In genomic region chr12:67222302-67222701, GRCh38 we compare ENCODE assay signal across 8 cellular contexts. TPM values are rescaled to one million over a fixed set of nuclear protein-coding genes. Genes with fewer than 3 reads are reported as not detected.
DNase-seq lines count a peak whose midpoint lies in the region; ATAC-seq and TF ChIP-seq lines count a peak whose summit lies in the region.

No MANE protein-coding gene starts in this region.

- CTCF ChIA-PET in WTC11 (lab: Charles Lee) = interaction anchor here (0.6 to 3.3 kb wide), 24 partner anchors 9 to 512 kb away, joined by 3 to 44 read pairs (median 4); partner anchors contain the start of gene CAND1

- H3K27ac Mint-ChIP-seq in WTC11 = no peak overlapping the region
- no peak overlapping the region for H3K27ac Mint-ChIP-seq in immature natural killer cell

- H3K4me3 Mint-ChIP-seq in WTC11 = no peak overlapping the region
- no peak overlapping the region for H3K4me3 Mint-ChIP-seq in immature natural killer cell

- ATAC-seq in WTC11 = peak; percentile 73
- no peak for ATAC-seq in GM21360 (IDR thresholded peaks at IDR 0.05; ENCODE audit: unreplicated experiment)
- ATAC-seq in GM18505 (IDR thresholded peaks at IDR 0.05; ENCODE audit: unreplicated experiment) = no peak

- H3K27me3 Mint-ChIP-seq in WTC11 (ENCODE audit: low read depth) (peaks cover under 1% of the 10 kb centered on the region; the same call in 1 of the 2 replicates), immature natural killer cell (ENCODE audit: low read depth in 3 of 3) (peaks cover 0 to 9% (median 8%) of the 10 kb centered on the region in 3 donors)

- H3K9me3 Mint-ChIP-seq in WTC11 = 0 out of 2 replicates have a peak, but pooled peaks cover 3% of the 10 kb centered on the region
- H3K9me3 Mint-ChIP-seq in immature natural killer cell = peaks cover 0 to 2% (median under 1%) of the 10 kb centered on the region in 6 donors

- H3K4me1 Mint-ChIP-seq in WTC11 (peaks cover 7% of the 10 kb centered on the region), immature natural killer cell (no peaks in the 10 kb centered on the region)

- peak; percentile 0 for DNase-seq in DMS153 (lab: John Stamatoyannopoulos, UW)
- peak; percentile 26 to 55 for DNase-seq in Kasumi-1 (lab: John Stamatoyannopoulos, UW)
- no peak for DNase-seq in WTC11 (ENCODE audit: low spot score)
- DNase-seq in medulla oblongata (ENCODE audit: extremely low spot score) = peak; percentile 33
- DNase-seq in GM19240 (ENCODE audit: insufficient read length, low spot score) = no peak
- DNase-seq in immature natural killer cell = no peak

- TF ChIP-seq CTCF in WTC11 (IDR thresholded peaks at IDR 0.05) = no peak

- no peaks in the 10 kb centered on the region for H3K36me3 Mint-ChIP-seq in WTC11
- no peaks in the 10 kb centered on the region for H3K36me3 Mint-ChIP-seq in immature natural killer cell

- POLR2A ChIA-PET in WTC11 (lab: Charles Lee) = no interaction called here

- TF ChIP-seq POLR2A in GM18505 (IDR thresholded peaks at IDR 0.05; ENCODE audit: borderline replicate concordance, extremely low read depth, insufficient read depth, insufficient read length) = no peak

TF ChIP-seq in WTC11, 78 proteins besides CTCF, POLR2A, EP300 and RAD21:
- TF ChIP-seq MXD4 (CRISPR knock-in tag; IDR thresholded peaks at IDR 0.05; ENCODE audit: borderline replicate concordance) (no peak), TCF7 (CRISPR knock-in tag; IDR thresholded peaks at IDR 0.05; ENCODE audit: low read depth) (no peak), ZNF281 (CRISPR knock-in tag; IDR thresholded peaks at IDR 0.05) (no peak), ARID4B (CRISPR knock-in tag; IDR thresholded peaks at IDR 0.05; ENCODE audit: borderline replicate concordance) (no peak), TEAD4 (CRISPR knock-in tag; IDR thresholded peaks at IDR 0.05) (no peak), NR3C1 (CRISPR knock-in tag; conservative IDR thresholded peaks at IDR 0.05; ENCODE audit: low read depth) (no peak), NFYB (CRISPR knock-in tag; conservative IDR thresholded peaks at IDR 0.05; ENCODE audit: low read depth) (no peak), USF1 (CRISPR knock-in tag; IDR thresholded peaks at IDR 0.05) (no peak), ZNF138 (CRISPR knock-in tag; conservative IDR thresholded peaks at IDR 0.05) (no peak)
TF ChIP-seq in WTC11: peak in this region for 0.

RNA-seq across cellular contexts. Expression of gene CAND1, which starts 46.9 kb away (rescaled TPM):
- 236 to 262 TPM (median 246 TPM) in 3 replicates for total RNA-seq in WTC11 (2021)
- 10 to 100 TPM; 38.9 to 70.2 (median 45.4) TPM for polyA plus RNA-seq in immature natural killer cell

Comparison
In these comparisons a context has a peak if more than half of its experiments do, and no peak if none do; other contexts are left out.
1. DNase-seq: peak in DMS153 (single experiment), Kasumi-1 (2 of 2) and medulla oblongata (single experiment); none in WTC11 (single experiment), GM19240 (single experiment) and immature natural killer cell (0 of 3).